In the genomic region with DNA sequence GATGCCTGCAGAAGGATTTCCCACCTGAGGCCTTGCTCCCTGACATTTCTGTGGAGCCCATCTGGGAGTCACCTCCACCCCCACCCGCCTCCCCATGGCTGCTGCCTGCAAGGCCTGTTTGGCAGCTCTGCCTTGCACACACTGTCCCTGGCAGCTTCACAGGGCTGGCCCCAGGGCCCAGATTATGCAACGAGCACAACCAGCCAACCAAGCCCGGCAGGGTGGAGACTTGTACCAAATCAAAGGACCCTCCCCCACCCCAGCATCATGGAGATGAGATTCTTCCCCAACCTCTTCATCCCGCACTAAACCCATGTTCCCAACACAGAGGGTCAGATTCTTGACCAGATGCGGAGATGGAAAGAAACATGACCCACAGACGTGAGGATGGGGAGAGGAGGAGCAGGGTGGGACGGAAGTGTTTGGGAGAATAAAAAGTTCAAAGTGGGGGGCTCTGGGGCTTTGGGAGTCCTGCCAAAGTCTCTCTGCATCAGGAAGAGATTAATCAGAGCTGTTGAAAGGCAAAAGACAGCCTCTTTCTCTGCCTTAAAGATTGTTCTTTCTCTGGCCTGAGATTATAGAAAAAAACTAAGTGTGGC, we compare ENCODE assay signal across 8 cellular contexts. TPM values are rescaled to one million over a fixed set of nuclear protein-coding genes. Genes with fewer than 3 reads are reported as not detected.
DNase-seq lines count a peak whose midpoint lies in the region; ATAC-seq and TF ChIP-seq lines count a peak whose summit lies in the region.

No MANE protein-coding gene starts in this region.

- H3K27ac ChIP-seq in ascending aorta (peak overlapping the region; percentile 89 to 97), iPS-18a (ENCODE audit: low read length) (peak overlapping the region; percentile 54)

- H3K9me3 ChIP-seq in ascending aorta (no peaks in the 10 kb centered on the region), iPS-18a (ENCODE audit: control insufficient read depth, low read depth, low read length) (no peaks in the 10 kb centered on the region)

- H3K27me3 ChIP-seq in ascending aorta (no peaks in the 10 kb centered on the region), iPS-18a (ENCODE audit: control insufficient read depth, insufficient read depth, low read length) (no peaks in the 10 kb centered on the region)

- H3K9ac ChIP-seq in iPS-18a (ENCODE audit: low read length), result peak overlapping the region; percentile 36

- H3K4me1 Mint-ChIP-seq in stimulated activated naive CD8-positive, alpha-beta T cell treated with anti-CD3 and anti-CD28 coated beads, Interleukin-15, Interleukin-2, amounts not matched to agents 100 ng/mL and 50 ng/mL, for 24 hours (ENCODE audit: low read depth), result peaks cover 45% of the 10 kb centered on the region
- peaks cover 71% of the 10 kb centered on the region for H3K4me1 Mint-ChIP-seq in stimulated activated memory B cell treated with anti-CD40 and anti-IgM and Interleukin-4, amounts not matched to agents 10 μg/mL and 1 μg/mL and 100 μg/mL, for 72 hours

- H3K27ac Mint-ChIP-seq in stimulated activated naive CD8-positive, alpha-beta T cell treated with anti-CD3 and anti-CD28 coated beads, Interleukin-15, Interleukin-2, amounts not matched to agents 100 ng/mL and 50 ng/mL, for 24 hours, result peak overlapping the region; percentile 67
- peak overlapping the region; percentile 56 for H3K27ac Mint-ChIP-seq in stimulated activated memory B cell treated with anti-CD40 and anti-IgM and Interleukin-4, amounts not matched to agents 10 μg/mL and 1 μg/mL and 100 μg/mL, for 72 hours

- H3K4me3 Mint-ChIP-seq in stimulated activated naive CD8-positive, alpha-beta T cell treated with anti-CD3 and anti-CD28 coated beads, Interleukin-15, Interleukin-2, amounts not matched to agents 100 ng/mL and 50 ng/mL, for 24 hours, result peak overlapping the region; percentile 43
- no peak overlapping the region for H3K4me3 Mint-ChIP-seq in stimulated activated memory B cell treated with anti-CD40 and anti-IgM and Interleukin-4, amounts not matched to agents 10 μg/mL and 1 μg/mL and 100 μg/mL, for 72 hours

- peak in 1 of 3 experiments; percentile 4 for TF ChIP-seq CTCF in ascending aorta (IDR thresholded peaks at IDR 0.05)

- ATAC-seq in stimulated activated naive CD8-positive, alpha-beta T cell treated with anti-CD3 and anti-CD28 coated beads, Interleukin-15, Interleukin-2, amounts not matched to agents 100 U/mL and 50 U/mL, for 24 hours, result no peak
- ATAC-seq in stimulated activated memory B cell treated with anti-CD40 and anti-IgM and Interleukin-4, amounts not matched to agents 10 μg/mL and 1 μg/mL and 100 μg/mL, for 72 hours, result no peak
- ATAC-seq in HG02763 (IDR thresholded peaks at IDR 0.05; ENCODE audit: unreplicated experiment), result no peak

- peaks cover 35% of the 10 kb centered on the region for H3K36me3 Mint-ChIP-seq in stimulated activated naive CD8-positive, alpha-beta T cell treated with anti-CD3 and anti-CD28 coated beads, Interleukin-15, Interleukin-2, amounts not matched to agents 100 ng/mL and 50 ng/mL, for 24 hours (ENCODE audit: low read depth)
- H3K36me3 Mint-ChIP-seq in stimulated activated memory B cell treated with anti-CD40 and anti-IgM and Interleukin-4, amounts not matched to agents 10 μg/mL and 1 μg/mL and 100 μg/mL, for 72 hours, result peaks cover 31% of the 10 kb centered on the region

- H3K36me3 ChIP-seq in ascending aorta, result peaks cover 32 to 36% of the 10 kb centered on the region in 2 donors
- H3K36me3 ChIP-seq in iPS-18a (ENCODE audit: control insufficient read depth, low read depth, low read length), result peaks cover 13% of the 10 kb centered on the region

- H3K9me3 Mint-ChIP-seq in stimulated activated naive CD8-positive, alpha-beta T cell treated with anti-CD3 and anti-CD28 coated beads, Interleukin-15, Interleukin-2, amounts not matched to agents 100 ng/mL and 50 ng/mL, for 24 hours, result no peaks in the 10 kb centered on the region
- no peaks in the 10 kb centered on the region for H3K9me3 Mint-ChIP-seq in stimulated activated memory B cell treated with anti-CD40 and anti-IgM and Interleukin-4, amounts not matched to agents 10 μg/mL and 1 μg/mL and 100 μg/mL, for 72 hours

- H3K4me1 ChIP-seq in ascending aorta, result peaks cover 31 to 47% of the 10 kb centered on the region in 2 donors
- peaks cover 22% of the 10 kb centered on the region for H3K4me1 ChIP-seq in iPS-18a (ENCODE audit: control insufficient read depth, low read depth, low read length)

- no peaks in the 10 kb centered on the region for H3K27me3 Mint-ChIP-seq in stimulated activated naive CD8-positive, alpha-beta T cell treated with anti-CD3 and anti-CD28 coated beads, Interleukin-15, Interleukin-2, amounts not matched to agents 100 ng/mL and 50 ng/mL, for 24 hours
- H3K27me3 Mint-ChIP-seq in stimulated activated memory B cell treated with anti-CD40 and anti-IgM and Interleukin-4, amounts not matched to agents 10 μg/mL and 1 μg/mL and 100 μg/mL, for 72 hours, result no peaks in the 10 kb centered on the region

- intact Hi-C loops in ascending aorta (cut with DNase I), result no loop called here

- no peak for DNase-seq in stimulated activated naive CD8-positive, alpha-beta T cell treated with anti-CD3 and anti-CD28 coated beads, Interleukin-15, Interleukin-2, amounts not matched to agents 100 U/mL and 50 U/mL, for 24 hours
- DNase-seq in ascending aorta (ENCODE audit: low spot score in 2 of 2) (peak; percentile 80 to 96), activated gamma-delta T cell (lab: John Stamatoyannopoulos, UW) (no peak)
- no peak for DNase-seq in activated CD4-positive, CD25-positive, alpha-beta regulatory T cell treated with anti-CD3 and anti-CD28 coated beads, Interleukin-2, amount 50 U/mL, for 72 hours

- H3K4me3 ChIP-seq in ascending aorta (peak overlapping the region; percentile 41 to 98), iPS-18a (ENCODE audit: low read length) (peak overlapping the region; percentile 21)

RNA-seq across cellular contexts. Expression of a gene that starts 3.8 kb away (rescaled TPM):
- 78.0 TPM for total RNA-seq in ascending aorta

RNA-seq across cellular contexts. Expression of a gene that starts 11.2 kb away (rescaled TPM):
- total RNA-seq in ascending aorta, result 18.2 TPM

RNA-seq across cellular contexts. Expression of a gene that starts 11.5 kb away (rescaled TPM):
- total RNA-seq in ascending aorta, result 83.7 TPM

RNA-seq across cellular contexts. Expression of a gene that starts 34.8 kb away (rescaled TPM):
- not detected for total RNA-seq in ascending aorta

RNA-seq across cellular contexts. Expression of a gene that starts 43.1 kb away (rescaled TPM):
- total RNA-seq in ascending aorta, result not detected

Comparison
In these comparisons a context has a peak if more than half of its experiments do, and no peak if none do; other contexts are left out.
1. DNase-seq: peak in ascending aorta (2 of 2); none in stimulated activated naive CD8-positive, alpha-beta T cell treated with anti-CD3 and anti-CD28 coated beads, Interleukin-15, Interleukin-2, amounts not matched to agents 100 U/mL and 50 U/mL, for 24 hours (single experiment), activated CD4-positive, CD25-positive, alpha-beta regulatory T cell treated with anti-CD3 and anti-CD28 coated beads, Interleukin-2, amount 50 U/mL, for 72 hours (single experiment) and activated gamma-delta T cell (single experiment).